Comparison of ENCODE assay signal across 8 cellular contexts in genomic region chr2:167294031-167294774, GRCh38. TPM values are rescaled to one million over a fixed set of nuclear protein-coding genes. Genes with fewer than 3 reads are reported as not detected.
DNase-seq lines count a peak whose midpoint lies in the region; ATAC-seq and TF ChIP-seq lines count a peak whose summit lies in the region.

No MANE protein-coding gene starts in this region.

- peak overlapping the region; percentile 49 for H3K4me3 ChIP-seq in fibroblast of the aortic adventitia (ENCODE audit: low read depth, low read length)
- H3K4me3 ChIP-seq in neuronal stem cell (ENCODE audit: low read length in 2 of 2), result peak overlapping the region; percentile 84 to 96

- H3K4ac ChIP-seq in neuronal stem cell (ENCODE audit: low read length), result no peak overlapping the region

- peak overlapping the region; percentile 29 for H3K23ac ChIP-seq in neuronal stem cell (ENCODE audit: low read depth, low read length, poor library complexity)

- no peak overlapping the region for H2BK5ac ChIP-seq in neuronal stem cell (ENCODE audit: low read length)

- H3K36me3 ChIP-seq in neuronal stem cell (replicated peaks in 1 of 2; ENCODE audit: control insufficient read depth in 2 of 2, insufficient read depth in 2 of 2, low read length in 2 of 2), result no peaks in the 10 kb centered on the region

- H3K14ac ChIP-seq in neuronal stem cell (ENCODE audit: low read length), result no peak overlapping the region

- CTCF ChIA-PET in activated B cell treated with CpG ODN at 0.5 μM for 24 hours (lab: Charles Lee), result no interaction called here

- POLR2A ChIA-PET in activated B cell treated with CpG ODN at 0.5 μM for 24 hours (lab: Charles Lee), result no interaction called here

- no peak overlapping the region for H2BK12ac ChIP-seq in neuronal stem cell (ENCODE audit: low read length)

- no peak for ATAC-seq in activated B cell treated with CpG ODN at 0.5 μM for 24 hours (ENCODE audit: low read depth)
- ATAC-seq in HG02623 (IDR thresholded peaks at IDR 0.05; ENCODE audit: unreplicated experiment), result no peak

- intact Hi-C loops in activated B cell treated with CpG ODN at 0.5 μM for 24 hours (cut with micrococcal nuclease), result loop anchor here (10.0 kb wide), 1 partner anchor 821 kb away; no protein-coding TSS in a partner anchor

- no peak overlapping the region for H4K91ac ChIP-seq in neuronal stem cell (ENCODE audit: low read depth, low read length, poor library complexity)

- H3K4me3 Mint-ChIP-seq in activated B cell treated with CpG ODN at 0.5 μM for 24 hours, result peak overlapping the region; percentile 75

- H2BK120ac ChIP-seq in neuronal stem cell (ENCODE audit: low read depth, low read length), result peak overlapping the region; percentile 51

- peak overlapping the region; percentile 73 for H3K9ac ChIP-seq in neuronal stem cell (ENCODE audit: low read depth, low read length, poor library complexity)

- no peak overlapping the region for H3K27ac ChIP-seq in neuronal stem cell (replicated peaks; ENCODE audit: low read length)

- no CpG with 5 or more reads among the region's 35 CpGs for WGBS in neuronal stem cell (ENCODE audit: extremely low coverage in 2 of 2, insufficient read length in 2 of 2, insufficient replicate concordance in 1 of 2), 2 donors

- TF ChIP-seq CTCF in activated B cell treated with CpG ODN at 0.5 μM for 24 hours (IDR thresholded peaks at IDR 0.05) (no peak), fibroblast of the aortic adventitia (IDR thresholded peaks at IDR 0.05; ENCODE audit: insufficient read depth, low read length) (no peak)

- H3K79me1 ChIP-seq in neuronal stem cell (ENCODE audit: low read depth, low read length), result no peaks in the 10 kb centered on the region

- H4K8ac ChIP-seq in neuronal stem cell (ENCODE audit: low read depth, low read length), result no peak overlapping the region

- no peaks in the 10 kb centered on the region for H3K36me3 Mint-ChIP-seq in activated B cell treated with CpG ODN at 0.5 μM for 24 hours (ENCODE audit: low read depth)

- H2BK15ac ChIP-seq in neuronal stem cell (ENCODE audit: low read length), result no peak overlapping the region

- peak overlapping the region; percentile 99 for H3K4me2 ChIP-seq in neuronal stem cell (ENCODE audit: insufficient read depth, low read length, poor library complexity, severe bottlenecking)

- peak overlapping the region; percentile 86 for H3K18ac ChIP-seq in neuronal stem cell (ENCODE audit: low read length)

- no peak overlapping the region for H3K27ac Mint-ChIP-seq in activated B cell treated with CpG ODN at 0.5 μM for 24 hours

- H3K9me3 Mint-ChIP-seq in activated B cell treated with CpG ODN at 0.5 μM for 24 hours, result no peaks in the 10 kb centered on the region

- H2AK5ac ChIP-seq in neuronal stem cell (ENCODE audit: low read depth, low read length), result peak overlapping the region; percentile 42

- peaks cover 17% of the 10 kb centered on the region for H3K4me1 Mint-ChIP-seq in activated B cell treated with CpG ODN at 0.5 μM for 24 hours

- peak overlapping the region; percentile 98 for H2AFZ ChIP-seq in neuronal stem cell (ENCODE audit: low read length)

- H3K9me3 ChIP-seq in neuronal stem cell (replicated peaks in 1 of 2; ENCODE audit: control insufficient read depth in 2 of 2, insufficient read depth in 1 of 2, low read depth in 1 of 2, low read length in 2 of 2), result no peaks in the 10 kb centered on the region

- peak; percentile 53 for DNase-seq in activated CD8-positive, alpha-beta memory T cell treated with anti-CD3 and anti-CD28 coated beads for 24 hours
- no peak for DNase-seq in activated CD8-positive, alpha-beta memory T cell treated with anti-CD3 and anti-CD28 coated beads, Interleukin-2, amount 50 U/mL, for 4 hours
- no peak for DNase-seq in activated B cell treated with CpG ODN at 0.5 μM for 24 hours
- peak; percentile 26 for DNase-seq in fibroblast of the aortic adventitia (ENCODE audit: low read depth)
- peak; percentile 23 for DNase-seq in neuronal stem cell (ENCODE audit: low spot score)
- DNase-seq in NK-92 treated with Interleukin-12 subunit alpha and Interleukin-12 subunit beta, amount 100 ng/mL, for 24 hours (lab: John Stamatoyannopoulos, UW), result no peak
- no peak for DNase-seq in SW480 (ENCODE audit: low spot score)

- peaks cover 0 to 6% of the 10 kb centered on the region in 2 donors for H3K4me1 ChIP-seq in neuronal stem cell (ENCODE audit: control insufficient read depth in 2 of 2, insufficient read depth in 1 of 2, low read depth in 1 of 2, low read length in 2 of 2)

- peaks cover 28% of the 10 kb centered on the region for H3K27me3 Mint-ChIP-seq in activated B cell treated with CpG ODN at 0.5 μM for 24 hours

- H3K27me3 ChIP-seq in neuronal stem cell (ENCODE audit: control insufficient read depth in 3 of 3, insufficient read depth in 3 of 3, low read depth in 1 of 3, low read length in 3 of 3), result no peaks in the 10 kb centered on the region

RNA-seq across cellular contexts. Expression of gene B3GALT1, which starts 1.4 kb away (rescaled TPM):
- total RNA-seq in activated B cell treated with CpG ODN at 0.5 μM for 24 hours (not detected in 2 replicates), fibroblast of the aortic adventitia (ENCODE audit: low replicate concordance) (0.65 and 1.4 TPM in 2 replicates)
- 10.6 TPM for polyA plus RNA-seq in neuronal stem cell (2013, experiment 1 of 2)
- 10.9 TPM for polyA plus RNA-seq in neuronal stem cell (2013, experiment 2 of 2)

Comparison
In these comparisons a context has a peak if more than half of its experiments do, and no peak if none do; other contexts are left out.
1. DNase-seq: peak in activated CD8-positive, alpha-beta memory T cell treated with anti-CD3 and anti-CD28 coated beads for 24 hours (single experiment), fibroblast of the aortic adventitia (single experiment) and neuronal stem cell (single experiment); none in activated CD8-positive, alpha-beta memory T cell treated with anti-CD3 and anti-CD28 coated beads, Interleukin-2, amount 50 U/mL, for 4 hours (single experiment), activated B cell treated with CpG ODN at 0.5 μM for 24 hours (single experiment), NK-92 treated with Interleukin-12 subunit alpha and Interleukin-12 subunit beta, amount 100 ng/mL, for 24 hours (single experiment) and SW480 (single experiment).